1 cellular context compared by ENCODE assay signal in genomic region chr12:57941165-57941894, GRCh38.
TF ChIP-seq lines count a peak whose summit lies in the region.

TSS of gene ATP23 (plus strand) at chr12:57941567. CDS start at chr12:57941702, 135 bp downstream.

TF ChIP-seq in K562, 482 proteins besides CTCF, POLR2A, EP300 and RAD21 (continued from another document and continues in another):
- no peak; the same call in 1 of the 2 replicates for TF ChIP-seq ZNF592 (IDR thresholded peaks at IDR 0.05)
- TF ChIP-seq XRCC4 (IDR thresholded peaks at IDR 0.05; ENCODE audit: extremely low read depth, insufficient read depth, insufficient read length) = no peak
- peak; percentile 86 for TF ChIP-seq SP1 (CRISPR knock-in tag; IDR thresholded peaks at IDR 0.05)
- peak; percentile 50; the same call in 1 of the 2 replicates for TF ChIP-seq TARDBP (IDR thresholded peaks at IDR 0.05)
- no peak; the same call in 1 of the 2 replicates for TF ChIP-seq CC2D1A (IDR thresholded peaks at IDR 0.05)
- no peak for TF ChIP-seq TAL1 (IDR thresholded peaks at IDR 0.05)
- no peak for TF ChIP-seq RBM39 (optimal IDR thresholded peaks at IDR 0.05; ENCODE audit: low read depth, low read length)
- no peak for TF ChIP-seq EHMT2 (IDR thresholded peaks at IDR 0.05)
- no peak for TF ChIP-seq JUN (IDR thresholded peaks at IDR 0.05; ENCODE audit: borderline replicate concordance, low read depth, low read length)
- no peak for TF ChIP-seq JUN (CRISPR knock-in tag; IDR thresholded peaks at IDR 0.05; ENCODE audit: borderline replicate concordance)
- no peak for TF ChIP-seq ZNF217 (CRISPR knock-in tag; IDR thresholded peaks at IDR 0.05)
- no peak for TF ChIP-seq ZBTB2 (IDR thresholded peaks at IDR 0.05)
- TF ChIP-seq SOX6 (IDR thresholded peaks at IDR 0.05) = 0 out of 2 replicates have a peak, but pooled peaks have one; percentile 22
- TF ChIP-seq MAZ (CRISPR knock-in tag; conservative IDR thresholded peaks at IDR 0.05 in 1 of 2, IDR thresholded peaks at IDR 0.05 in 1 of 2) = peak; percentile 93 to 94
- no peak for TF ChIP-seq KLF16 (IDR thresholded peaks at IDR 0.05)
- TF ChIP-seq ZNF277 (CRISPR knock-in tag; IDR thresholded peaks at IDR 0.05; ENCODE audit: borderline replicate concordance) = no peak
- TF ChIP-seq RBFOX2 (IDR thresholded peaks at IDR 0.05; ENCODE audit: low read depth, low read length) = peak; percentile 99
- TF ChIP-seq FOXP4 (CRISPR knock-in tag; IDR thresholded peaks at IDR 0.05; ENCODE audit: borderline replicate concordance) = no peak
- no peak for TF ChIP-seq RBM15 (IDR thresholded peaks at IDR 0.05; ENCODE audit: insufficient read depth, low read length)
- TF ChIP-seq HOMEZ (CRISPR knock-in tag; IDR thresholded peaks at IDR 0.05) = no peak
- TF ChIP-seq NFIC (IDR thresholded peaks at IDR 0.05) = peak; percentile 39
- TF ChIP-seq THAP7 (CRISPR knock-in tag; IDR thresholded peaks at IDR 0.05) = no peak
- TF ChIP-seq ZNF639 (CRISPR knock-in tag; conservative IDR thresholded peaks at IDR 0.05 in 1 of 2, IDR thresholded peaks at IDR 0.05 in 1 of 2) = peak in 1 of 2 experiments; percentile 20; a peak in 2 of 4 replicates
- TF ChIP-seq PHF8 (IDR thresholded peaks at IDR 0.05; ENCODE audit: borderline replicate concordance, low read length) = peak; percentile 95; the same call in 1 of the 2 replicates
- TF ChIP-seq CBFA2T2 (conservative IDR thresholded peaks at IDR 0.05) = no peak
- no peak for TF ChIP-seq ZKSCAN1 (IDR thresholded peaks at IDR 0.05; ENCODE audit: low read depth, low read length)
- TF ChIP-seq ZBTB49 (CRISPR knock-in tag; IDR thresholded peaks at IDR 0.05; ENCODE audit: borderline replicate concordance) = no peak
- peak; percentile 83 for TF ChIP-seq E2F4 (CRISPR knock-in tag; IDR thresholded peaks at IDR 0.05; ENCODE audit: low read depth)
- no peak for TF ChIP-seq USF2 (CRISPR knock-in tag; IDR thresholded peaks at IDR 0.05)
- TF ChIP-seq EWSR1 (IDR thresholded peaks at IDR 0.05; ENCODE audit: borderline replicate concordance, low read depth, partially characterized antibody) = no peak
- TF ChIP-seq FOXA3 (CRISPR knock-in tag; conservative IDR thresholded peaks at IDR 0.05 in 1 of 2, IDR thresholded peaks at IDR 0.05 in 1 of 2) = 0 out of 4 replicates have a peak, but pooled peaks of 1 of the 2 experiments have one; percentile 23
- peak in 1 of 2 experiments; percentile 19 for TF ChIP-seq AFF1 (IDR thresholded peaks at IDR 0.05; ENCODE audit: low read depth in 1 of 2, partially characterized antibody in 2 of 2)
- no peak for TF ChIP-seq ZNF408 (CRISPR knock-in tag; IDR thresholded peaks at IDR 0.05; ENCODE audit: low read depth)
- TF ChIP-seq ETV6 (IDR thresholded peaks at IDR 0.05; ENCODE audit: borderline replicate concordance in 1 of 2, low read depth in 2 of 2, low read length in 1 of 2) = peak in 1 of 2 experiments; percentile 29; a peak in 1 of 4 replicates
- no peak for TF ChIP-seq ETV6 (CRISPR knock-in tag; IDR thresholded peaks at IDR 0.05; ENCODE audit: borderline replicate concordance)
- peak; percentile 69; the same call in 1 of the 2 replicates for TF ChIP-seq ELF1 (tag; IDR thresholded peaks at IDR 0.05)
